Comparison of ENCODE assay signal across 16 cellular contexts in genomic region chr14:97179573-97179972, GRCh38.
DNase-seq lines count a peak whose midpoint lies in the region; ATAC-seq and TF ChIP-seq lines count a peak whose summit lies in the region.
"Had no signal": no experiment of that assay in that cellular context is flagged by ENCODE, and none has a peak within 500 bp of the region (broad histone marks: within the 10 kb centered on the region; RNA-seq: fewer than 3 reads in every experiment).

No MANE protein-coding gene starts in this region.

- intact Hi-C loops in aorta (cut with DNase I) (no loop called here), colonic mucosa (cut with DNase I) (no loop called here)

- H3K4me3 Mint-ChIP-seq in T-helper 2 cell treated with Interferon-gamma antibody and Interleukin-4, amounts not matched to agents 5 μg/mL and 100 μg/mL, for 36 hours: no peak overlapping the region
- H3K4me3 Mint-ChIP-seq: activated T-helper 1 cell treated with anti-CD3 and anti-CD28 coated beads, Interleukin-12 subunit alpha, Interleukin-12 subunit beta, Interleukin-2, Interleukin-4 antibody, amounts not matched to agents 30 ng/mL and 10 ng/mL and 1 ng/mL, durations not matched to agents 14 hours and 24 hours and 36 hours had no signal

- H3K9me3 ChIP-seq in aorta (ENCODE audit: control insufficient read depth, low read length) (no peaks in the 10 kb centered on the region), colonic mucosa (no peaks in the 10 kb centered on the region)
- H3K9me3 ChIP-seq: spleen had no signal

- no peak overlapping the region for H3K9ac ChIP-seq in colonic mucosa (ENCODE audit: low read depth in 2 of 2, low read length in 2 of 2)
- H3K9ac ChIP-seq: parathyroid adenoma had no signal

- no peaks in the 10 kb centered on the region for H3K36me3 ChIP-seq in aorta (ENCODE audit: control insufficient read depth in 1 of 2, insufficient read depth in 2 of 2, low read length in 1 of 2)
- H3K36me3 ChIP-seq in colonic mucosa: no peaks in the 10 kb centered on the region
- H3K36me3 ChIP-seq: cardiac muscle cell, SJSA1, spleen had no signal

- DNase-seq in stimulated activated CD4-positive, alpha-beta T cell treated with anti-CD3 and anti-CD28 coated beads, Interleukin-15, amount 100 ng/mL, for 48 hours (ENCODE audit: low read depth in 2 of 2): peak; percentile 16 to 18
- DNase-seq in stimulated activated CD4-positive, alpha-beta T cell treated with anti-CD3 and anti-CD28 coated beads, Interleukin-4, amount 100 ng/mL, for 1 hour: no peak
- DNase-seq in T-helper 2 cell treated with Interferon-gamma antibody and Interleukin-4, amounts not matched to agents 5 μg/mL and 100 μg/mL, for 36 hours (ENCODE audit: low spot score): peak; percentile 31
- DNase-seq in foreskin keratinocyte: no peak
- DNase-seq in aorta: no peak
- no peak for DNase-seq in colonic mucosa
- DNase-seq: NCI-H1048, NCI-H2171, spleen had no signal

- H3K27me3 ChIP-seq in foreskin keratinocyte (peaks cover 3% of the 10 kb centered on the region), aorta (ENCODE audit: control insufficient read depth in 1 of 2, insufficient read depth in 2 of 2, low read length in 1 of 2) (peaks cover 0 to 6% of the 10 kb centered on the region in 2 donors), colonic mucosa (no peaks in the 10 kb centered on the region)
- H3K27me3 ChIP-seq: cardiac muscle cell, SJSA1, spleen had no signal

- peak; percentile 13 for ATAC-seq in foreskin keratinocyte
- ATAC-seq in aorta (ENCODE audit: low FRiP score): no peak
- ATAC-seq in GM19395 (IDR thresholded peaks at IDR 0.05; ENCODE audit: unreplicated experiment): no peak
- ATAC-seq in HG03139 (IDR thresholded peaks at IDR 0.05; ENCODE audit: unreplicated experiment): no peak

- peaks cover 13% of the 10 kb centered on the region for H3K4me1 ChIP-seq in foreskin keratinocyte
- H3K4me1 ChIP-seq in aorta (ENCODE audit: control insufficient read depth in 1 of 2, insufficient read depth in 2 of 2, low read length in 2 of 2): no peaks in the 10 kb centered on the region
- no peaks in the 10 kb centered on the region for H3K4me1 ChIP-seq in colonic mucosa
- H3K4me1 ChIP-seq: parathyroid adenoma had no signal

- H3K9me3 Mint-ChIP-seq in T-helper 2 cell treated with Interferon-gamma antibody and Interleukin-4, amounts not matched to agents 5 μg/mL and 100 μg/mL, for 36 hours: peaks cover 6% of the 10 kb centered on the region

- TF ChIP-seq CTCF in foreskin keratinocyte (conservative IDR thresholded peaks at IDR 0.05) (no peak), colonic mucosa (IDR thresholded peaks at IDR 0.05) (no peak)

- H3K27ac ChIP-seq in foreskin keratinocyte (no peak overlapping the region), aorta (ENCODE audit: low read depth in 1 of 2, low read length in 2 of 2) (no peak overlapping the region), colonic mucosa (no peak overlapping the region)
- H3K27ac ChIP-seq: C4-2B, cardiac muscle cell, parathyroid adenoma, SJSA1, spleen had no signal

- 51 to 54% methylated on average over 3 of the region's 3 CpGs for WGBS in aorta, 2 donors

- H3K27ac Mint-ChIP-seq in T-helper 2 cell treated with Interferon-gamma antibody and Interleukin-4, amounts not matched to agents 5 μg/mL and 100 μg/mL, for 36 hours: no peak overlapping the region
- H3K27ac Mint-ChIP-seq: activated T-helper 1 cell treated with anti-CD3 and anti-CD28 coated beads, Interleukin-12 subunit alpha, Interleukin-12 subunit beta, Interleukin-2, Interleukin-4 antibody, amounts not matched to agents 30 ng/mL and 10 ng/mL and 1 ng/mL, durations not matched to agents 14 hours and 24 hours and 36 hours had no signal

- no peaks in the 10 kb centered on the region for H3K27me3 Mint-ChIP-seq in T-helper 2 cell treated with Interferon-gamma antibody and Interleukin-4, amounts not matched to agents 5 μg/mL and 100 μg/mL, for 36 hours (ENCODE audit: low read depth)

- H3K4me3 ChIP-seq in aorta (ENCODE audit: low read length in 2 of 2) (no peak overlapping the region), colonic mucosa (no peak overlapping the region)
- H3K4me3 ChIP-seq: cardiac muscle cell, SJSA1, spleen had no signal

- H3K4me1 Mint-ChIP-seq in T-helper 2 cell treated with Interferon-gamma antibody and Interleukin-4, amounts not matched to agents 5 μg/mL and 100 μg/mL, for 36 hours (ENCODE audit: low read depth): peaks cover 21% of the 10 kb centered on the region

- H3K36me3 Mint-ChIP-seq in T-helper 2 cell treated with Interferon-gamma antibody and Interleukin-4, amounts not matched to agents 5 μg/mL and 100 μg/mL, for 36 hours (ENCODE audit: low read depth): peaks cover 3% of the 10 kb centered on the region

Comparison
In these comparisons a context has a peak if more than half of its experiments do, and no peak if none do; other contexts are left out.
1. DNase-seq: peak in stimulated activated CD4-positive, alpha-beta T cell treated with anti-CD3 and anti-CD28 coated beads, Interleukin-15, amount 100 ng/mL, for 48 hours (2 of 2) and T-helper 2 cell treated with Interferon-gamma antibody and Interleukin-4, amounts not matched to agents 5 μg/mL and 100 μg/mL, for 36 hours (single experiment); none in stimulated activated CD4-positive, alpha-beta T cell treated with anti-CD3 and anti-CD28 coated beads, Interleukin-4, amount 100 ng/mL, for 1 hour (single experiment), foreskin keratinocyte (0 of 2), aorta (0 of 2) and colonic mucosa (single experiment).